Comparison of ENCODE assay signal across 8 cellular contexts in genomic region chr6:70310063-70310694, GRCh38. TPM values are rescaled to one million over a fixed set of nuclear protein-coding genes. Genes with fewer than 3 reads are reported as not detected.
DNase-seq lines count a peak whose midpoint lies in the region; ATAC-seq, FAIRE-seq and TF ChIP-seq lines count a peak whose summit lies in the region.

No MANE protein-coding gene starts in this region.

- no peak overlapping the region for H3K4me3 Mint-ChIP-seq in nephron

- H3K4me1 Mint-ChIP-seq in nephron: peaks cover 24% of the 10 kb centered on the region

- TF ChIP-seq CTCF in nephron (IDR thresholded peaks at IDR 0.05; ENCODE audit: unreplicated experiment in 3 of 3): peak; percentile 67 to 73 (median 69)

- H3K9me3 Mint-ChIP-seq in nephron: no peaks in the 10 kb centered on the region

- H3K36me3 Mint-ChIP-seq in nephron (ENCODE audit: low read depth): no peaks in the 10 kb centered on the region

- FAIRE-seq in urothelium cell line (lab: Jason Lieb, UNC): no peak

- DNase-seq in Ammon's horn (ENCODE audit: low spot score): peak; percentile 69
- peak; percentile 43 for DNase-seq in NCI-H748 treated with DMSO at 0.1 percent for 48 hours (lab: John Stamatoyannopoulos, UW)
- peak; percentile 67 for DNase-seq in dermis blood vessel endothelial cell
- no peak for DNase-seq in NK-92 (lab: John Stamatoyannopoulos, UW; ENCODE audit: unreplicated experiment)
- no peak for DNase-seq in urothelium cell line (ENCODE audit: low spot score)

- peaks cover 8% of the 10 kb centered on the region for H3K27me3 Mint-ChIP-seq in nephron (ENCODE audit: low read depth)

- H3K27ac Mint-ChIP-seq in nephron: no peak overlapping the region

- ATAC-seq in GM18502 (IDR thresholded peaks at IDR 0.05; ENCODE audit: poor library complexity, unreplicated experiment) (peak; percentile 42), HG02884 (IDR thresholded peaks at IDR 0.05; ENCODE audit: unreplicated experiment) (no peak)

RNA-seq across cellular contexts. Expression of gene COL9A1, which starts 7.3 kb away (rescaled TPM):
- total RNA-seq in dermis blood vessel endothelial cell: not detected in 2 replicates

Comparison
In these comparisons a context has a peak if more than half of its experiments do, and no peak if none do; other contexts are left out.
1. DNase-seq: peak in Ammon's horn (single experiment), NCI-H748 treated with DMSO at 0.1 percent for 48 hours (single experiment) and dermis blood vessel endothelial cell (single experiment); none in NK-92 (single experiment) and urothelium cell line (single experiment).